ENCODE assay signal across 15 cellular contexts in genomic region chr7:140317999-140318398, GRCh38.
A peak's percentile ranks its signal among the peaks of the same experiment; 100 is the strongest.
DNase-seq lines count a peak whose midpoint lies in the region; ATAC-seq and TF ChIP-seq lines count a peak whose summit lies in the region.
"Had no signal": no experiment of that assay in that cellular context is flagged by ENCODE, and none has a peak within 500 bp of the region (broad histone marks: within the 10 kb centered on the region; RNA-seq: fewer than 3 reads in every experiment).

No MANE protein-coding gene starts in this region.

- H3K4me2 ChIP-seq in H9 (ENCODE audit: insufficient read depth, insufficient read length, low read length) = no peak overlapping the region
- H3K4me2 ChIP-seq: BLaER1, GM23338 had no signal

- no peak overlapping the region for H3K14ac ChIP-seq in H9 (ENCODE audit: insufficient read depth, low read length)

- H3K9me3 ChIP-seq in H9 (ENCODE audit: control insufficient read depth, low read depth, low read length) = no peaks in the 10 kb centered on the region
- H3K9me3 ChIP-seq: Caco-2 had no signal

- no peaks in the 10 kb centered on the region for H3K23me2 ChIP-seq in H9 (ENCODE audit: insufficient read length, low read depth, low read length, poor library complexity, severe bottlenecking)

- intact Hi-C loops in activated CD4-positive, alpha-beta T cell treated with anti-CD3 and anti-CD28 coated beads, Interleukin-2, amount 10 ng/mL, durations not matched to agents 24 days and 14 days (cut with micrococcal nuclease) = loop anchor here (5.0 to 10.0 kb wide), 2 partner anchors 256 to 543 kb away; partner anchors contain the start of genes HIPK2 and PARP12
- intact Hi-C loops in dendritic cell treated with granulocyte-macrophage colony-stimulating factor and Interleukin-4, amounts not matched to agents 40 ng/mL and 50 ng/mL, for 4 days (cut with micrococcal nuclease) = loop anchor here (2.0 to 5.0 kb wide), 2 partner anchors 86 to 141 kb away; partner anchors contain the start of gene KDM7A

- H3K27ac ChIP-seq in H9 (ENCODE audit: insufficient read length, low read depth, low read length) = no peak overlapping the region
- H3K27ac ChIP-seq: 22Rv1, BLaER1 had no signal

- H3K18ac ChIP-seq in H9 (ENCODE audit: insufficient read length, low read depth, low read length) = no peak overlapping the region

- no peak overlapping the region for H2BK120ac ChIP-seq in H9 (ENCODE audit: low read depth, low read length, poor library complexity, severe bottlenecking)

- no peak overlapping the region for H2AK5ac ChIP-seq in H9 (ENCODE audit: insufficient read length, low read length)

- no peaks in the 10 kb centered on the region for H3K27me3 ChIP-seq in H9 (ENCODE audit: insufficient read depth, low read length)
- H3K27me3 ChIP-seq: BLaER1 had no signal

- peaks cover 15% of the 10 kb centered on the region for H3K9me3 Mint-ChIP-seq in activated CD4-positive, alpha-beta T cell treated with anti-CD3 and anti-CD28 coated beads, Interleukin-2, amount 10 ng/mL, durations not matched to agents 24 days and 14 days
- no peaks in the 10 kb centered on the region for H3K9me3 Mint-ChIP-seq in dendritic cell treated with granulocyte-macrophage colony-stimulating factor and Interleukin-4, amounts not matched to agents 40 ng/mL and 50 ng/mL, for 4 days
- H3K9me3 Mint-ChIP-seq in stimulated activated effector memory CD8-positive, alpha-beta T cell treated with anti-CD3 and anti-CD28 coated beads, Interleukin-12 subunit alpha, Interleukin-12 subunit beta, amount 100 ng/mL, for 72 hours = no peaks in the 10 kb centered on the region
- H3K9me3 Mint-ChIP-seq in H9 = peaks cover under 1 to 2% of the 10 kb centered on the region in 2 experiments; a peak in 3 of 5 replicates
- H3K9me3 Mint-ChIP-seq: CD8-positive, alpha-beta T cell had no signal

- no peak overlapping the region for H2AFZ ChIP-seq in H9 (ENCODE audit: low read length)
- H2AFZ ChIP-seq: GM23338 had no signal

- H3K9ac ChIP-seq in H9 (ENCODE audit: extremely low read depth, insufficient read length, low read length) = no peak overlapping the region
- H3K9ac ChIP-seq: BLaER1 had no signal

- no peak overlapping the region for H2BK15ac ChIP-seq in H9 (ENCODE audit: low read depth, low read length)

- peaks cover 30% of the 10 kb centered on the region for H3K36me3 Mint-ChIP-seq in activated CD4-positive, alpha-beta T cell treated with anti-CD3 and anti-CD28 coated beads, Interleukin-2, amount 10 ng/mL, durations not matched to agents 24 days and 14 days (ENCODE audit: low read depth)
- H3K36me3 Mint-ChIP-seq in dendritic cell treated with granulocyte-macrophage colony-stimulating factor and Interleukin-4, amounts not matched to agents 40 ng/mL and 50 ng/mL, for 4 days (ENCODE audit: low read depth) = peaks cover 30% of the 10 kb centered on the region
- no peaks in the 10 kb centered on the region for H3K36me3 Mint-ChIP-seq in stimulated activated effector memory CD8-positive, alpha-beta T cell treated with anti-CD3 and anti-CD28 coated beads, Interleukin-12 subunit alpha, Interleukin-12 subunit beta, amount 100 ng/mL, for 72 hours
- peaks cover 1 to 11% (median 3%) of the 10 kb centered on the region in 3 experiments; a peak in 6 of 7 replicates for H3K36me3 Mint-ChIP-seq in H9 (ENCODE audit: insufficient read depth in 1 of 3, low read depth in 3 of 3)
- H3K36me3 Mint-ChIP-seq: CD4-positive, CD25-positive, alpha-beta regulatory T cell; CD8-positive, alpha-beta T cell had no signal

- H3K79me2 ChIP-seq in H9 (ENCODE audit: insufficient read depth, low read length) = no peaks in the 10 kb centered on the region

- no peaks in the 10 kb centered on the region for H3K79me1 ChIP-seq in H9 (ENCODE audit: insufficient read depth, low read depth, low read length, poor library complexity, severe bottlenecking)

- no peak overlapping the region for H4K8ac ChIP-seq in H9 (replicated peaks; ENCODE audit: insufficient read length, low read depth, low read length)

- no peaks in the 10 kb centered on the region for H4K20me1 ChIP-seq in H9 (ENCODE audit: control insufficient read depth, insufficient read depth, insufficient read length)
- H4K20me1 ChIP-seq: BLaER1 had no signal

- no peak overlapping the region for H3K23ac ChIP-seq in H9 (ENCODE audit: insufficient read length, low read depth, low read length)

- no peak overlapping the region for H3T11ph ChIP-seq in H9 (ENCODE audit: low read length)

- H3K4me1 Mint-ChIP-seq in activated CD4-positive, alpha-beta T cell treated with anti-CD3 and anti-CD28 coated beads, Interleukin-2, amount 10 ng/mL, durations not matched to agents 24 days and 14 days = peaks cover 37% of the 10 kb centered on the region
- H3K4me1 Mint-ChIP-seq in dendritic cell treated with granulocyte-macrophage colony-stimulating factor and Interleukin-4, amounts not matched to agents 40 ng/mL and 50 ng/mL, for 4 days (ENCODE audit: low read depth) = peaks cover 55% of the 10 kb centered on the region
- H3K4me1 Mint-ChIP-seq in stimulated activated effector memory CD8-positive, alpha-beta T cell treated with anti-CD3 and anti-CD28 coated beads, Interleukin-12 subunit alpha, Interleukin-12 subunit beta, amount 100 ng/mL, for 72 hours = peaks cover 23% of the 10 kb centered on the region
- H3K4me1 Mint-ChIP-seq in H9 = peaks cover 0 to 2% of the 10 kb centered on the region in 2 experiments; a peak in 3 of 4 replicates
- H3K4me1 Mint-ChIP-seq: B cell, GM23338 had no signal

- no peak for TF ChIP-seq CTCF in H9 (conservative IDR thresholded peaks at IDR 0.05)

- no peak overlapping the region for H3K4ac ChIP-seq in H9 (ENCODE audit: low read depth, low read length)

- no peak for ATAC-seq in stimulated activated effector memory CD8-positive, alpha-beta T cell treated with anti-CD3 and anti-CD28 coated beads, Interleukin-12 subunit alpha, Interleukin-12 subunit beta, amount 100 ng/mL, for 72 hours
- ATAC-seq: CD8-positive, alpha-beta T cell; GM23338 had no signal

- H3K56ac ChIP-seq in H9 (ENCODE audit: insufficient read length, low read depth, low read length) = no peak overlapping the region

- no peak overlapping the region for H2BK5ac ChIP-seq in H9 (ENCODE audit: insufficient read length, low read length)

- no peak overlapping the region for H4K91ac ChIP-seq in H9 (ENCODE audit: insufficient read length, low read depth, low read length)

- H3K4me1 ChIP-seq in H9 (ENCODE audit: insufficient read depth, low read length) = no peaks in the 10 kb centered on the region; the same call in 1 of the 2 replicates
- H3K4me1 ChIP-seq: HAP-1 had no signal

- no peak overlapping the region for H3K4me3 Mint-ChIP-seq in activated CD4-positive, alpha-beta T cell treated with anti-CD3 and anti-CD28 coated beads, Interleukin-2, amount 10 ng/mL, durations not matched to agents 24 days and 14 days
- peak overlapping the region; percentile 44 for H3K4me3 Mint-ChIP-seq in dendritic cell treated with granulocyte-macrophage colony-stimulating factor and Interleukin-4, amounts not matched to agents 40 ng/mL and 50 ng/mL, for 4 days
- no peak overlapping the region for H3K4me3 Mint-ChIP-seq in stimulated activated effector memory CD8-positive, alpha-beta T cell treated with anti-CD3 and anti-CD28 coated beads, Interleukin-12 subunit alpha, Interleukin-12 subunit beta, amount 100 ng/mL, for 72 hours
- no peak overlapping the region for H3K4me3 Mint-ChIP-seq in H9
- H3K4me3 Mint-ChIP-seq: B cell; CD4-positive, CD25-positive, alpha-beta regulatory T cell; CD8-positive, alpha-beta T cell; GM23338 had no signal

- H2BK20ac ChIP-seq in H9 (ENCODE audit: low read depth, low read length, poor library complexity, severe bottlenecking) = no peak overlapping the region

- H3K27ac Mint-ChIP-seq in activated CD4-positive, alpha-beta T cell treated with anti-CD3 and anti-CD28 coated beads, Interleukin-2, amount 10 ng/mL, durations not matched to agents 24 days and 14 days = peak overlapping the region; percentile 4
- peak overlapping the region; percentile 98 for H3K27ac Mint-ChIP-seq in dendritic cell treated with granulocyte-macrophage colony-stimulating factor and Interleukin-4, amounts not matched to agents 40 ng/mL and 50 ng/mL, for 4 days
- H3K27ac Mint-ChIP-seq in stimulated activated effector memory CD8-positive, alpha-beta T cell treated with anti-CD3 and anti-CD28 coated beads, Interleukin-12 subunit alpha, Interleukin-12 subunit beta, amount 100 ng/mL, for 72 hours = peak overlapping the region; percentile 3
- no peak overlapping the region for H3K27ac Mint-ChIP-seq in H9
- H3K27ac Mint-ChIP-seq: B cell; CD4-positive, CD25-positive, alpha-beta regulatory T cell; CD8-positive, alpha-beta T cell; GM23338 had no signal

- H3K27me3 Mint-ChIP-seq in activated CD4-positive, alpha-beta T cell treated with anti-CD3 and anti-CD28 coated beads, Interleukin-2, amount 10 ng/mL, durations not matched to agents 24 days and 14 days = no peaks in the 10 kb centered on the region
- H3K27me3 Mint-ChIP-seq in dendritic cell treated with granulocyte-macrophage colony-stimulating factor and Interleukin-4, amounts not matched to agents 40 ng/mL and 50 ng/mL, for 4 days = no peaks in the 10 kb centered on the region
- H3K27me3 Mint-ChIP-seq in H9 (ENCODE audit: low read depth) = no peaks in the 10 kb centered on the region; the same call in 1 of the 2 replicates
- H3K27me3 Mint-ChIP-seq: CD4-positive, CD25-positive, alpha-beta regulatory T cell had no signal

- WGBS in H9 (ENCODE audit: extremely low coverage, insufficient read length, low lambda C conversion rate) = no CpG with 5 or more reads among the region's 7 CpGs

- no peak overlapping the region for H2BK12ac ChIP-seq in H9 (ENCODE audit: insufficient read length, low read depth, low read length)

- no peak overlapping the region for H4K5ac ChIP-seq in H9 (ENCODE audit: insufficient read length, low read depth, low read length)

- no peak for DNase-seq in activated CD4-positive, alpha-beta T cell treated with anti-CD3 and anti-CD28 coated beads, Interleukin-2, amount 10 ng/mL, durations not matched to agents 24 days and 14 days
- DNase-seq in activated CD4-positive, alpha-beta T cell treated with anti-CD3 and anti-CD28 coated beads for 4 hours = no peak
- no peak for DNase-seq in stimulated activated effector memory CD8-positive, alpha-beta T cell treated with anti-CD3 and anti-CD28 coated beads, Interleukin-12 subunit alpha, Interleukin-12 subunit beta, amount 100 ng/mL, for 72 hours (ENCODE audit: low spot score in 2 of 2)
- DNase-seq in H9 (no peak), cortex of kidney (lab: John Stamatoyannopoulos, UW) (no peak)
- DNase-seq: Caco-2; CD4-positive, CD25-positive, alpha-beta regulatory T cell; CD8-positive, alpha-beta T cell; DMS153 had no signal

Comparison
In these comparisons a context has a peak if more than half of its experiments do, and no peak if none do; other contexts are left out.
1. H3K27ac Mint-ChIP-seq: peak in activated CD4-positive, alpha-beta T cell treated with anti-CD3 and anti-CD28 coated beads, Interleukin-2, amount 10 ng/mL, durations not matched to agents 24 days and 14 days (single experiment), dendritic cell treated with granulocyte-macrophage colony-stimulating factor and Interleukin-4, amounts not matched to agents 40 ng/mL and 50 ng/mL, for 4 days (single experiment) and stimulated activated effector memory CD8-positive, alpha-beta T cell treated with anti-CD3 and anti-CD28 coated beads, Interleukin-12 subunit alpha, Interleukin-12 subunit beta, amount 100 ng/mL, for 72 hours (single experiment); none in H9 (0 of 3).